In the genomic region with DNA sequence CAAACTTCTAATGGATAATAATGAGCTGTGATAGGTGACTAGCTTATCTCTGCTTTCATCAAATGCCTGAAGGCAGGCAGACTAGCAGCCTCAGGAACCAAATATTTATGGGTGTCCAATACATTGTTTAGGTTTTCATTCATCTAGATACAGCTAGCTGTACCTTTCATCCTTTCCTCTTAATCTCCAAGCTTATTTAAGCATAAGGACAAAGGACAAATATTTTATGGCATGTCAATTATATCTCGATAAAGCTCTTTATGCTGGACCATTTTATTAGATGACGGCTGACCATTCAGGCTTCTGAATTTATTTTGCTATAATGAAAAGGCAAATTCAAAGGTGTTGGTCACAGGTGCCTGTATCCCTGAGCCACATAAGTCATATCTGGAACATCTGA, we compare ENCODE assay signal across 17 cellular contexts. TPM values are rescaled to one million over a fixed set of nuclear protein-coding genes. Genes with fewer than 3 reads are reported as not detected.
DNase-seq lines count a peak whose midpoint lies in the region; ATAC-seq and TF ChIP-seq lines count a peak whose summit lies in the region.
"Had no signal": no experiment of that assay in that cellular context is flagged by ENCODE, and none has a peak within 500 bp of the region (broad histone marks: within the 10 kb centered on the region; RNA-seq: fewer than 3 reads in every experiment).

No MANE protein-coding gene starts in this region.

- no peak for TF ChIP-seq EP300 in esophagus muscularis mucosa (IDR thresholded peaks at IDR 0.05)

- H3K4me3 ChIP-seq in OCI-LY3 (ENCODE audit: low read length) (no peak overlapping the region), esophagus muscularis mucosa (no peak overlapping the region)
- H3K4me3 ChIP-seq: BLaER1 treated with 17β-estradiol and CSF1 and Interleukin-3, amounts not matched to agents 10 nM and 100 nM; GM23338 had no signal

- TF ChIP-seq POLR2A in esophagus muscularis mucosa (IDR thresholded peaks at IDR 0.05; ENCODE audit: low read depth) = no peak

- peaks cover 8% of the 10 kb centered on the region; the same call in 1 of the 2 replicates for H4K20me1 ChIP-seq in OCI-LY3 (ENCODE audit: insufficient read depth, low read length)

- peaks cover 56% of the 10 kb centered on the region for H3K36me3 ChIP-seq in OCI-LY3 (replicated peaks; ENCODE audit: low read depth, low read length)
- H3K36me3 ChIP-seq in esophagus muscularis mucosa = peaks cover 45 to 67% (median 48%) of the 10 kb centered on the region in 4 donors

- no peak overlapping the region for H3K4me3 Mint-ChIP-seq in activated naive CD4-positive, alpha-beta T cell treated with anti-CD3 and anti-CD28 coated beads, Interleukin-2, amount 50 U/mL, for 24 hours
- H3K4me3 Mint-ChIP-seq: B cell; CD8-positive, alpha-beta memory T cell; GM23338; HFFc6 had no signal

- no peak for DNase-seq in activated naive CD4-positive, alpha-beta T cell treated with anti-CD3 and anti-CD28 coated beads, Interleukin-2, amount 50 U/mL, for 72 hours (ENCODE audit: low spot score in 2 of 2)
- DNase-seq in left colon = no peak
- DNase-seq in middle frontal gyrus (ENCODE audit: extremely low spot score, low spot score) = no peak
- DNase-seq in esophagus muscularis mucosa (ENCODE audit: extremely low spot score) = no peak
- DNase-seq: CD8-positive, alpha-beta memory T cell; COR-L47; DMS 273 treated with DMSO at 0.1 percent for 48 hours; H7; HFFc6; IMR-90 had no signal

- no peak overlapping the region for H3K9ac ChIP-seq in OCI-LY3 (ENCODE audit: low read length)
- H3K9ac ChIP-seq: BLaER1 treated with 17β-estradiol and CSF1 and Interleukin-3, amounts not matched to agents 10 nM and 100 nM had no signal

- intact Hi-C loops in left colon (cut with DNase I, micrococcal nuclease) = no loop called here
- intact Hi-C loops in esophagus muscularis mucosa (cut with DNase I) = no loop called here

- H3K9me3 ChIP-seq in OCI-LY3 (ENCODE audit: insufficient read depth, low read length) = no peaks in the 10 kb centered on the region
- H3K9me3 ChIP-seq in esophagus muscularis mucosa = no peaks in the 10 kb centered on the region
- H3K9me3 ChIP-seq: BLaER1 treated with 17β-estradiol and CSF1 and Interleukin-3, amounts not matched to agents 10 nM and 100 nM had no signal

- peak overlapping the region; percentile 62 for H3K27ac Mint-ChIP-seq in activated naive CD4-positive, alpha-beta T cell treated with anti-CD3 and anti-CD28 coated beads, Interleukin-2, amount 50 U/mL, for 24 hours
- H3K27ac Mint-ChIP-seq in activated naive CD4-positive, alpha-beta T cell treated with anti-CD3 and anti-CD28 coated beads, Interleukin-2, amount 50 U/mL, for 72 hours = peak overlapping the region in 1 of 2 donors; percentile 26
- H3K27ac Mint-ChIP-seq: B cell, GM23338, HFFc6 had no signal

- no peak overlapping the region for H2AFZ ChIP-seq in OCI-LY3 (ENCODE audit: low read depth, low read length)
- H2AFZ ChIP-seq: GM23338 had no signal

- H3K4me2 ChIP-seq in OCI-LY3 (ENCODE audit: low read length) = peak overlapping the region; percentile 24
- H3K4me2 ChIP-seq: BLaER1 treated with 17β-estradiol and CSF1 and Interleukin-3, amounts not matched to agents 10 nM and 100 nM; GM23338 had no signal

- 87% methylated on average over 2 of the region's 2 CpGs for WGBS in esophagus muscularis mucosa

- H3K27me3 ChIP-seq in OCI-LY3 (ENCODE audit: low read depth, low read length) (no peaks in the 10 kb centered on the region), esophagus muscularis mucosa (no peaks in the 10 kb centered on the region)
- H3K27me3 ChIP-seq: BLaER1 treated with 17β-estradiol and CSF1 and Interleukin-3, amounts not matched to agents 10 nM and 100 nM had no signal

- peaks cover 41% of the 10 kb centered on the region for H3K4me1 Mint-ChIP-seq in activated naive CD4-positive, alpha-beta T cell treated with anti-CD3 and anti-CD28 coated beads, Interleukin-2, amount 50 U/mL, for 24 hours
- H3K4me1 Mint-ChIP-seq: B cell, GM23338 had no signal

- H3K36me3 Mint-ChIP-seq in activated naive CD4-positive, alpha-beta T cell treated with anti-CD3 and anti-CD28 coated beads, Interleukin-2, amount 50 U/mL, for 24 hours = peaks cover 21% of the 10 kb centered on the region
- H3K36me3 Mint-ChIP-seq in activated naive CD4-positive, alpha-beta T cell treated with anti-CD3 and anti-CD28 coated beads, Interleukin-2, amount 50 U/mL, for 72 hours = peaks cover 7 to 15% of the 10 kb centered on the region in 2 donors

- no peaks in the 10 kb centered on the region for H3K9me3 Mint-ChIP-seq in activated naive CD4-positive, alpha-beta T cell treated with anti-CD3 and anti-CD28 coated beads, Interleukin-2, amount 50 U/mL, for 24 hours
- no peaks in the 10 kb centered on the region for H3K9me3 Mint-ChIP-seq in activated naive CD4-positive, alpha-beta T cell treated with anti-CD3 and anti-CD28 coated beads, Interleukin-2, amount 50 U/mL, for 72 hours
- H3K9me3 Mint-ChIP-seq: CD8-positive, alpha-beta memory T cell; GM23338; HFFc6 had no signal

- peak overlapping the region; percentile 16; the same call in 1 of the 2 replicates for H3K27ac ChIP-seq in OCI-LY3 (ENCODE audit: low read length)
- no peak overlapping the region for H3K27ac ChIP-seq in esophagus muscularis mucosa (replicated peaks in 1 of 4)
- H3K27ac ChIP-seq: BLaER1 treated with 17β-estradiol and CSF1 and Interleukin-3, amounts not matched to agents 10 nM and 100 nM had no signal

- H3K79me2 ChIP-seq in OCI-LY3 (ENCODE audit: low read length) = peaks cover 36% of the 10 kb centered on the region

- no peak for ATAC-seq in activated naive CD4-positive, alpha-beta T cell treated with anti-CD3 and anti-CD28 coated beads, Interleukin-2, amount 50 U/mL, for 72 hours
- ATAC-seq in left colon = peak; percentile 36
- no peak for ATAC-seq in GM18868 (IDR thresholded peaks at IDR 0.05; ENCODE audit: unreplicated experiment)
- ATAC-seq: GM23338, HCT116 had no signal

- H3K4me1 ChIP-seq in OCI-LY3 (ENCODE audit: low read length) (peaks cover 17% of the 10 kb centered on the region), esophagus muscularis mucosa (no peaks in the 10 kb centered on the region)

- no peaks in the 10 kb centered on the region for H3K27me3 Mint-ChIP-seq in activated naive CD4-positive, alpha-beta T cell treated with anti-CD3 and anti-CD28 coated beads, Interleukin-2, amount 50 U/mL, for 24 hours
- H3K27me3 Mint-ChIP-seq: B cell; CD8-positive, alpha-beta memory T cell had no signal

- TF ChIP-seq CTCF in OCI-LY3 (IDR thresholded peaks at IDR 0.05; ENCODE audit: low read depth, low read length) (no peak), esophagus muscularis mucosa (IDR thresholded peaks at IDR 0.05) (no peak)

RNA-seq across cellular contexts. Expression of gene RBM15B, which starts 16.9 kb away (rescaled TPM):
- 10 to 100 TPM; 12.6 to 22.9 TPM for total RNA-seq in activated naive CD4-positive, alpha-beta T cell treated with anti-CD3 and anti-CD28 coated beads, Interleukin-2, amount 50 U/mL, for 72 hours
- total RNA-seq in left colon = 10 to 100 TPM; 32.0 to 33.4 TPM
- 10 to 100 TPM; 27.8 to 50.5 (median 42.6) TPM for total RNA-seq in esophagus muscularis mucosa

RNA-seq across cellular contexts. Expression of gene MANF, which starts 22.9 kb away (rescaled TPM):
- 100 to 1,000 TPM in 1 of 2 donors, 10 to 100 TPM in 1; 93.6 to 109 TPM for total RNA-seq in activated naive CD4-positive, alpha-beta T cell treated with anti-CD3 and anti-CD28 coated beads, Interleukin-2, amount 50 U/mL, for 72 hours
- 10 to 100 TPM; 62.7 to 83.4 TPM for total RNA-seq in left colon
- 10 to 100 TPM; 16.2 to 34.6 (median 24.9) TPM for total RNA-seq in esophagus muscularis mucosa
